8 cellular contexts compared by ENCODE assay signal in genomic region chr1:2240251-2241156, GRCh38. TPM values are rescaled to one million over a fixed set of nuclear protein-coding genes. Genes with fewer than 3 reads are reported as not detected.
DNase-seq lines count a peak whose midpoint lies in the region; ATAC-seq and TF ChIP-seq lines count a peak whose summit lies in the region.

No MANE protein-coding gene starts in this region.

- H3K36me3 ChIP-seq in mucosa of stomach (ENCODE audit: control insufficient read depth, insufficient read depth, low read length) = no peaks in the 10 kb centered on the region
- no peaks in the 10 kb centered on the region for H3K36me3 ChIP-seq in upper lobe of right lung

- peak overlapping the region; percentile 11 for H3K27ac ChIP-seq in upper lobe of right lung

- ATAC-seq in upper lobe of right lung = peak; percentile 87

- H3K4me3 ChIP-seq in mucosa of stomach (ENCODE audit: low read length) (no peak overlapping the region), upper lobe of right lung (no peak overlapping the region)

- H3K9me3 ChIP-seq in mucosa of stomach (ENCODE audit: control insufficient read depth, low read length) = no peaks in the 10 kb centered on the region
- no peaks in the 10 kb centered on the region for H3K9me3 ChIP-seq in upper lobe of right lung

- H3K9ac ChIP-seq in mucosa of stomach (ENCODE audit: low read length) = peak overlapping the region; percentile 1

- no peak for TF ChIP-seq CTCF in upper lobe of right lung (IDR thresholded peaks at IDR 0.05)

- intact Hi-C loops in upper lobe of right lung (cut with DNase I) = loop anchor here (10.0 kb wide), 1 partner anchor 64 kb away; no protein-coding TSS in a partner anchor

- DNase-seq in activated effector memory CD4-positive, alpha-beta T cell treated with anti-CD3 and anti-CD28 coated beads, Interleukin-2, amount 50 U/mL, for 16 hours = peak; percentile 70
- DNase-seq in activated effector memory CD4-positive, alpha-beta T cell treated with Interleukin-2 at 50 U/mL for 16 hours = no peak
- peak; percentile 47 for DNase-seq in dermis blood vessel endothelial cell
- DNase-seq in upper lobe of right lung = peak; percentile 97
- no peak for DNase-seq in HuH-7.5 (ENCODE audit: low spot score)
- DNase-seq in activated CD8-positive, alpha-beta memory T cell treated with anti-CD3 and anti-CD28 coated beads, Interleukin-2, amount 50 U/mL, for 48 hours = no peak
- DNase-seq in COR-L47 (lab: John Stamatoyannopoulos, UW) = no peak

- no peaks in the 10 kb centered on the region for H3K27me3 ChIP-seq in mucosa of stomach (ENCODE audit: control insufficient read depth, insufficient read depth, low read length)
- no peaks in the 10 kb centered on the region for H3K27me3 ChIP-seq in upper lobe of right lung

- peaks cover 53% of the 10 kb centered on the region for H3K4me1 ChIP-seq in mucosa of stomach (ENCODE audit: control insufficient read depth, insufficient read depth, low read length)
- H3K4me1 ChIP-seq in upper lobe of right lung = peaks cover 85% of the 10 kb centered on the region

RNA-seq across cellular contexts. Expression of gene SKI, which starts 12.4 kb away (rescaled TPM):
- total RNA-seq in dermis blood vessel endothelial cell (26.7 and 44.4 TPM in 2 replicates), upper lobe of right lung (89.6 TPM)

RNA-seq across cellular contexts. Expression of gene FAAP20, which starts 45.9 kb away (rescaled TPM):
- total RNA-seq in dermis blood vessel endothelial cell (16.0 and 21.8 TPM in 2 replicates), upper lobe of right lung (55.3 TPM)

Comparison
In these comparisons a context has a peak if more than half of its experiments do, and no peak if none do; other contexts are left out.
1. DNase-seq: peak in activated effector memory CD4-positive, alpha-beta T cell treated with anti-CD3 and anti-CD28 coated beads, Interleukin-2, amount 50 U/mL, for 16 hours (single experiment), dermis blood vessel endothelial cell (single experiment) and upper lobe of right lung (single experiment); none in activated effector memory CD4-positive, alpha-beta T cell treated with Interleukin-2 at 50 U/mL for 16 hours (single experiment), HuH-7.5 (single experiment), activated CD8-positive, alpha-beta memory T cell treated with anti-CD3 and anti-CD28 coated beads, Interleukin-2, amount 50 U/mL, for 48 hours (single experiment) and COR-L47 (single experiment).